In the genomic region with DNA sequence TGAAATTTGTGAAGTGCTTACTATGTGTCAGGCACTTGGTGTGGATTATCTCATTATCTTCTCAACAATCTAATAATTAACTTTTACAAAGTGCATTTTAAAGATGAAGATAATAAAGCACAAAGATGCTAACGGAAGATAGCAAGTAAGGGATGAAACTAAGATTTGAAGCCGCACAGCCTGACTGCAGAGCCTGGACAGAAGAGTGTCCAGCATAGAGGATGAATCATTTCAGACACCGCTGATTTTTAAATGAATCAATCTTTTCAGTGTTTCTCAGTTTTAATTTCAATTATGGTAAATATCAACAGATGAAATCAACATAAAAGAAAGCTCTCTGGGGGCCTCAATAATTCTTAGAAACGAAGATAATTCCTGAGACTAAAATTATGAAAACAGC, we compare ENCODE assay signal across 1 cellular context.
TF ChIP-seq lines count a peak whose summit lies in the region.

No MANE protein-coding gene starts in this region.

TF ChIP-seq in HCT116, 20 proteins besides CTCF, POLR2A, EP300 and RAD21 (continued from another document):
- TF ChIP-seq ZBTB33 (IDR thresholded peaks at IDR 0.05; ENCODE audit: extremely low read depth, insufficient replicate concordance, low read length), result no peak
- TF ChIP-seq SP1 (IDR thresholded peaks at IDR 0.05; ENCODE audit: low read depth), result no peak
- no peak for TF ChIP-seq ATF3 (IDR thresholded peaks at IDR 0.05)
- no peak for TF ChIP-seq EZH2 (IDR thresholded peaks at IDR 0.05)
- TF ChIP-seq CBX3 (IDR thresholded peaks at IDR 0.05; ENCODE audit: low read depth), result no peak
- no peak for TF ChIP-seq POLR2AphosphoS5 (IDR thresholded peaks at IDR 0.05; ENCODE audit: low read depth, low read length)
- TF ChIP-seq, protein P1, sequence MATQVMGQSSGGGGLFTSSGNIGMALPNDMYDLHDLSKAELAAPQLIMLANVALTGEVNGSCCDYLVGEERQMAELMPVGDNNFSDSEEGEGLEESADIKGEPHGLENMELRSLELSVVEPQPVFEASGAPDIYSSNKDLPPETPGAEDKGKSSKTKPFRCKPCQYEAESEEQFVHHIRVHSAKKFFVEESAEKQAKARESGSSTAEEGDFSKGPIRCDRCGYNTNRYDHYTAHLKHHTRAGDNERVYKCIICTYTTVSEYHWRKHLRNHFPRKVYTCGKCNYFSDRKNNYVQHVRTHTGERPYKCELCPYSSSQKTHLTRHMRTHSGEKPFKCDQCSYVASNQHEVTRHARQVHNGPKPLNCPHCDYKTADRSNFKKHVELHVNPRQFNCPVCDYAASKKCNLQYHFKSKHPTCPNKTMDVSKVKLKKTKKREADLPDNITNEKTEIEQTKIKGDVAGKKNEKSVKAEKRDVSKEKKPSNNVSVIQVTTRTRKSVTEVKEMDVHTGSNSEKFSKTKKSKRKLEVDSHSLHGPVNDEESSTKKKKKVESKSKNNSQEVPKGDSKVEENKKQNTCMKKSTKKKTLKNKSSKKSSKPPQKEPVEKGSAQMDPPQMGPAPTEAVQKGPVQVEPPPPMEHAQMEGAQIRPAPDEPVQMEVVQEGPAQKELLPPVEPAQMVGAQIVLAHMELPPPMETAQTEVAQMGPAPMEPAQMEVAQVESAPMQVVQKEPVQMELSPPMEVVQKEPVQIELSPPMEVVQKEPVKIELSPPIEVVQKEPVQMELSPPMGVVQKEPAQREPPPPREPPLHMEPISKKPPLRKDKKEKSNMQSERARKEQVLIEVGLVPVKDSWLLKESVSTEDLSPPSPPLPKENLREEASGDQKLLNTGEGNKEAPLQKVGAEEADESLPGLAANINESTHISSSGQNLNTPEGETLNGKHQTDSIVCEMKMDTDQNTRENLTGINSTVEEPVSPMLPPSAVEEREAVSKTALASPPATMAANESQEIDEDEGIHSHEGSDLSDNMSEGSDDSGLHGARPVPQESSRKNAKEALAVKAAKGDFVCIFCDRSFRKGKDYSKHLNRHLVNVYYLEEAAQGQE (IDR thresholded peaks at IDR 0.05; ENCODE audit: low read depth), result no peak
- TF ChIP-seq FOSL1 (IDR thresholded peaks at IDR 0.05; ENCODE audit: low read depth), result no peak
- TF ChIP-seq, protein P2, sequence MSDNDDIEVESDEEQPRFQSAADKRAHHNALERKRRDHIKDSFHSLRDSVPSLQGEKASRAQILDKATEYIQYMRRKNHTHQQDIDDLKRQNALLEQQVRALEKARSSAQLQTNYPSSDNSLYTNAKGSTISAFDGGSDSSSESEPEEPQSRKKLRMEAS (IDR thresholded peaks at IDR 0.05), result no peak
- TF ChIP-seq TCF7L2 (IDR thresholded peaks at IDR 0.05; ENCODE audit: borderline replicate concordance, extremely low read depth, insufficient read depth, insufficient read length), result no peak
- no peak for TF ChIP-seq YY1 (IDR thresholded peaks at IDR 0.05; ENCODE audit: extremely low read depth, insufficient replicate concordance, low read depth, low read length)
- TF ChIP-seq SRF (IDR thresholded peaks at IDR 0.05; ENCODE audit: low read depth), result no peak
- no peak for TF ChIP-seq JUND (IDR thresholded peaks at IDR 0.05)
- TF ChIP-seq ELF1 (IDR thresholded peaks at IDR 0.05; ENCODE audit: borderline replicate concordance, low read depth), result no peak
- TF ChIP-seq ZFX (IDR thresholded peaks at IDR 0.05), result no peak
- no peak for TF ChIP-seq SIN3A (IDR thresholded peaks at IDR 0.05; ENCODE audit: low read depth)
- no peak for TF ChIP-seq EGR1 (IDR thresholded peaks at IDR 0.05; ENCODE audit: low read depth)
